In genomic region chr10:71229726-71230655, GRCh38 we compare ENCODE assay signal across 24 cellular contexts. TPM values are rescaled to one million over a fixed set of nuclear protein-coding genes. Genes with fewer than 3 reads are reported as not detected.
A peak's percentile ranks its signal among the peaks of the same experiment; 100 is the strongest.
DNase-seq lines count a peak whose midpoint lies in the region; ATAC-seq, FAIRE-seq and TF ChIP-seq lines count a peak whose summit lies in the region.
"Had no signal": no experiment of that assay in that cellular context is flagged by ENCODE, and none has a peak within 500 bp of the region (broad histone marks: within the 10 kb centered on the region; RNA-seq: fewer than 3 reads in every experiment).

No MANE protein-coding gene starts in this region.

- TF ChIP-seq POLR2A in GM12891 (IDR thresholded peaks at IDR 0.05; ENCODE audit: low read depth, low read length): no peak

- peak overlapping the region; percentile 57 to 67 for H3K18ac ChIP-seq in mesenchymal stem cell (ENCODE audit: low read depth in 1 of 2, low read length in 2 of 2)

- FAIRE-seq in GM12891 (lab: Jason Lieb, UNC): no peak
- FAIRE-seq: frontal cortex, GM19239 had no signal

- H3K4me3 ChIP-seq in mesenchymal stem cell (ENCODE audit: insufficient read depth in 1 of 2, low read depth in 1 of 2, low read length in 2 of 2): no peak overlapping the region
- H3K4me3 ChIP-seq: thyroid gland had no signal

- H4K91ac ChIP-seq in mesenchymal stem cell (ENCODE audit: low read length): peak overlapping the region; percentile 45

- H3K79me1 ChIP-seq in mesenchymal stem cell (replicated peaks; ENCODE audit: low read length, poor library complexity, severe bottlenecking): no peaks in the 10 kb centered on the region

- H2AFZ ChIP-seq in mesenchymal stem cell (ENCODE audit: low read depth, low read length): no peak overlapping the region

- no peaks in the 10 kb centered on the region for H3K4me1 Mint-ChIP-seq in stimulated activated effector memory CD8-positive, alpha-beta T cell treated with anti-CD3 and anti-CD28 coated beads, Interleukin-12 subunit alpha, Interleukin-12 subunit beta, amount 100 ng/mL, for 72 hours

- peaks cover 0 to 70% of the 10 kb centered on the region in 2 experiments for H3K27me3 ChIP-seq in mesenchymal stem cell (ENCODE audit: control insufficient read depth in 1 of 2, insufficient read depth in 1 of 2, low read length in 2 of 2)
- H3K27me3 ChIP-seq: thyroid gland had no signal

- H3K9ac ChIP-seq in mesenchymal stem cell (ENCODE audit: low read length): no peak overlapping the region

- H4K8ac ChIP-seq in mesenchymal stem cell (ENCODE audit: low read length): no peak overlapping the region

- H3K14ac ChIP-seq in mesenchymal stem cell (ENCODE audit: low read length in 2 of 2): peak overlapping the region in 1 of 2 experiments; percentile 73

- no peak overlapping the region for H3K4me3 Mint-ChIP-seq in stimulated activated effector memory CD8-positive, alpha-beta T cell treated with anti-CD3 and anti-CD28 coated beads, Interleukin-12 subunit alpha, Interleukin-12 subunit beta, amount 100 ng/mL, for 72 hours
- H3K4me3 Mint-ChIP-seq: CD4-positive, alpha-beta T cell; neural crest cell; T-helper 1 cell treated with Interleukin-12 subunit alpha and Interleukin-12 subunit beta and Interleukin-4 antibody, amounts not matched to agents 30 μg/mL and 1 μg/mL, for 36 hours had no signal

- no peak overlapping the region for H2BK120ac ChIP-seq in mesenchymal stem cell (ENCODE audit: low read depth, low read length)

- H3K36me3 ChIP-seq in mesenchymal stem cell (ENCODE audit: control insufficient read depth in 1 of 2, insufficient read depth in 2 of 2, low read depth in 1 of 2, low read length in 2 of 2): no peaks in the 10 kb centered on the region
- H3K36me3 ChIP-seq: thyroid gland had no signal

- H3K27ac ChIP-seq in cingulate gyrus (ENCODE audit: low read depth, low read length): peak overlapping the region; percentile 97
- no peak overlapping the region for H3K27ac ChIP-seq in mesenchymal stem cell (ENCODE audit: low read length, poor library complexity, severe bottlenecking)
- H3K27ac ChIP-seq: thyroid gland had no signal

- DNase-seq in OCI-M1 (lab: John Stamatoyannopoulos, UW) (peak; percentile 22), mesenchymal stem cell (no peak), SK-N-DZ (ENCODE audit: low spot score) (no peak), GM12891 (ENCODE audit: insufficient read length, low spot score) (no peak), NCI-H69 (lab: John Stamatoyannopoulos, UW) (no peak)
- DNase-seq in stimulated activated effector memory CD8-positive, alpha-beta T cell treated with anti-CD3 and anti-CD28 coated beads, Interleukin-12 subunit alpha, Interleukin-12 subunit beta, amount 100 ng/mL, for 72 hours (ENCODE audit: low spot score in 2 of 2): no peak
- DNase-seq: activated CD4-positive, alpha-beta T cell treated with anti-CD3 and anti-CD28 coated beads, Interleukin-2, amount 50 U/mL, for 1 hour; activated CD8-positive, alpha-beta memory T cell treated with anti-CD3 and anti-CD28 coated beads, Interleukin-2, amount 50 U/mL, for 4 hours; CD4-positive, alpha-beta T cell; DMS53; erythroblast; GF-D8; GOT3; Kasumi-1; NCI-H1048; NCI-H187 treated with DMSO at 0.1 percent for 48 hours; PC-3; thyroid gland had no signal

- WGBS in mesenchymal stem cell: 82% methylated on average over 10 of the region's 11 CpGs

- H3K9me3 ChIP-seq in mesenchymal stem cell (ENCODE audit: control insufficient read depth, low read length): no peaks in the 10 kb centered on the region
- H3K9me3 ChIP-seq: thyroid gland had no signal

- H3K4me2 ChIP-seq in mesenchymal stem cell (ENCODE audit: low read length, poor library complexity, severe bottlenecking): no peak overlapping the region

- H2BK12ac ChIP-seq in mesenchymal stem cell (ENCODE audit: low read length in 2 of 2): peak overlapping the region; percentile 20 to 88

- H2BK5ac ChIP-seq in mesenchymal stem cell (ENCODE audit: low read depth, low read length, poor library complexity, severe bottlenecking): no peak overlapping the region

- H3K23ac ChIP-seq in mesenchymal stem cell (ENCODE audit: low read length in 2 of 2): peak overlapping the region in 1 of 2 experiments; percentile 75

- H3K4ac ChIP-seq in mesenchymal stem cell (ENCODE audit: low read depth in 1 of 2, low read length in 2 of 2): peak overlapping the region; percentile 39 to 75

- peak overlapping the region; percentile 54 for H2BK15ac ChIP-seq in mesenchymal stem cell (ENCODE audit: low read depth, poor library complexity, severe bottlenecking)

- no peak overlapping the region for H3K27ac Mint-ChIP-seq in stimulated activated effector memory CD8-positive, alpha-beta T cell treated with anti-CD3 and anti-CD28 coated beads, Interleukin-12 subunit alpha, Interleukin-12 subunit beta, amount 100 ng/mL, for 72 hours
- H3K27ac Mint-ChIP-seq: activated T-helper 2 cell treated with anti-CD3 and anti-CD28 coated beads, Interferon-gamma antibody, Interleukin-2, Interleukin-4, amounts not matched to agents 10 μg/mL and 5 μg/mL and 100 μg/mL, durations not matched to agents 14 hours and 24 hours and 36 hours; CD4-positive, alpha-beta T cell; T-helper 1 cell treated with Interleukin-12 subunit alpha and Interleukin-12 subunit beta and Interleukin-4 antibody, amounts not matched to agents 30 μg/mL and 1 μg/mL, for 36 hours had no signal

- no peak overlapping the region for H2AK5ac ChIP-seq in mesenchymal stem cell (ENCODE audit: low read length, severe bottlenecking)

- no peaks in the 10 kb centered on the region for H3K36me3 Mint-ChIP-seq in stimulated activated effector memory CD8-positive, alpha-beta T cell treated with anti-CD3 and anti-CD28 coated beads, Interleukin-12 subunit alpha, Interleukin-12 subunit beta, amount 100 ng/mL, for 72 hours

- peak; percentile 17 for ATAC-seq in stimulated activated effector memory CD8-positive, alpha-beta T cell treated with anti-CD3 and anti-CD28 coated beads, Interleukin-12 subunit alpha, Interleukin-12 subunit beta, amount 100 ng/mL, for 72 hours
- ATAC-seq: PC-3 had no signal

- no peaks in the 10 kb centered on the region for H3K9me3 Mint-ChIP-seq in stimulated activated effector memory CD8-positive, alpha-beta T cell treated with anti-CD3 and anti-CD28 coated beads, Interleukin-12 subunit alpha, Interleukin-12 subunit beta, amount 100 ng/mL, for 72 hours
- H3K9me3 Mint-ChIP-seq: activated T-helper 2 cell treated with anti-CD3 and anti-CD28 coated beads, Interferon-gamma antibody, Interleukin-2, Interleukin-4, amounts not matched to agents 10 μg/mL and 5 μg/mL and 100 μg/mL, durations not matched to agents 14 hours and 24 hours and 36 hours; CD4-positive, alpha-beta T cell; neural crest cell; T-helper 1 cell treated with Interleukin-12 subunit alpha and Interleukin-12 subunit beta and Interleukin-4 antibody, amounts not matched to agents 30 μg/mL and 1 μg/mL, for 36 hours had no signal

- no peaks in the 10 kb centered on the region for H3K4me1 ChIP-seq in mesenchymal stem cell (ENCODE audit: control insufficient read depth, insufficient read depth, low read depth, low read length)

TF ChIP-seq in GM12891, 5 proteins besides CTCF, POLR2A, EP300 and RAD21:
- TF ChIP-seq POLR2AphosphoS5 (IDR thresholded peaks at IDR 0.05; ENCODE audit: low read depth, low read length) (no peak), PAX5 (IDR thresholded peaks at IDR 0.05; ENCODE audit: insufficient read depth, low read length, severe bottlenecking) (no peak), TAF1 (IDR thresholded peaks at IDR 0.05; ENCODE audit: low read depth, low read length) (no peak), SPI1 (IDR thresholded peaks at IDR 0.05; ENCODE audit: low read depth, low read length) (no peak), POU2F2 (IDR thresholded peaks at IDR 0.05; ENCODE audit: low read depth, low read length) (no peak)

RNA-seq across cellular contexts. Expression of gene UNC5B, which starts 17.6 kb away (rescaled TPM):
- 40.6 TPM for polyA plus RNA-seq in mesenchymal stem cell (2013, experiment 1 of 2)
- polyA plus RNA-seq in mesenchymal stem cell (2013, experiment 2 of 2): 38.6 TPM
- 11.4 and 13.7 TPM in 2 replicates for polyA plus RNA-seq in SK-N-DZ (2014; cell fraction: cytosol; rRNA removed)
- 16.8 and 23.9 TPM in 2 replicates for polyA plus RNA-seq in SK-N-DZ (2014; cell fraction: nucleus; rRNA removed)
- not detected for polyA plus RNA-seq in GM12891 (2012; ENCODE audit: low read depth, missing spikeins)
